In the genomic region with DNA sequence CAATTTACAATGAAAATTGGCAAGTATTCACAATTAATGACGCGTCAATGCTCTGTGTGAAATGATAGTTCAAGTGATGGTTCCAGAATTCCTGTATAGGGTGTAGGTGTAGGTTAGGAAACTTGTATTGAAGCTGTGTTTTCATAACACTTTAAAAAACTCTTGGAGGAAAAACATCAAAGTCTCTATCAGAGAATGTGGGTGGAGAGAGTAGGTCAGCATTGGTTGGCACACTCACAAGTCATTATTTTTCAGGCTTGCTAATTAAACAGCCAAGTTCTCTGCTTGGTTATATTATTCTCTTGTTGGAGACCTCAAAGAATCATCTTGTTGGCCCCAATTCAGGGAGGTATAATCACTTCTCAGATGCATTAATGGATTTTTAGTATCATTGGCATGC, we compare ENCODE assay signal across 25 cellular contexts.
"Had no signal": no experiment of that assay in that cellular context is flagged by ENCODE, and none has a peak within 500 bp of the region (broad histone marks: within the 10 kb centered on the region; RNA-seq: fewer than 3 reads in every experiment).

No MANE protein-coding gene starts in this region.

- H3K9ac ChIP-seq: parathyroid adenoma had no signal

- H3K4me1 ChIP-seq: left ventricle myocardium inferior, parathyroid adenoma, testis, transverse colon had no signal

- H3K27me3 ChIP-seq: hepatocyte, right atrium auricular region, testis, transverse colon had no signal

- H3K4me3 Mint-ChIP-seq: activated CD4-positive, alpha-beta T cell treated with anti-CD3 and anti-CD28 coated beads, Interleukin-2, amount 10 ng/mL, durations not matched to agents 7 days and 5 days; activated CD8-positive, alpha-beta T cell treated with anti-CD3 and anti-CD28 coated beads for 36 hours; activated naive CD4-positive, alpha-beta T cell treated with anti-CD3 and anti-CD28 coated beads, Interleukin-2, amount 50 U/mL, for 24 hours; activated naive CD8-positive, alpha-beta T cell treated with anti-CD3 and anti-CD28 coated beads, Interleukin-2, amount 50 U/mL, for 24 hours; activated T-cell treated with anti-CD3 and anti-CD28 coated beads, Interleukin-2, amount 50 U/mL, for 4 hours; stimulated activated naive B cell treated with anti-CD40 and anti-IgM and Interleukin-4, amounts not matched to agents 10 μg/mL and 1 μg/mL and 100 μg/mL, for 72 hours; WTC11 had no signal

- H3K27ac ChIP-seq: hepatocyte, left ventricle myocardium inferior, parathyroid adenoma, right atrium auricular region, transverse colon had no signal

- ATAC-seq: activated CD8-positive, alpha-beta T cell treated with anti-CD3 and anti-CD28 coated beads for 36 hours; activated naive CD8-positive, alpha-beta T cell treated with anti-CD3 and anti-CD28 coated beads, Interleukin-2, amount 50 U/mL, for 24 hours; activated T-cell treated with anti-CD3 and anti-CD28 coated beads, Interleukin-2, amount 50 U/mL, for 4 hours; stimulated activated naive B cell treated with anti-CD40 and anti-IgM and Interleukin-4, amounts not matched to agents 10 μg/mL and 1 μg/mL and 100 μg/mL, for 72 hours; WTC11 had no signal

- H3K36me3 ChIP-seq: left ventricle myocardium inferior, right atrium auricular region, transverse colon had no signal

- H3K27me3 Mint-ChIP-seq: activated naive CD4-positive, alpha-beta T cell treated with anti-CD3 and anti-CD28 coated beads, Interleukin-2, amount 50 U/mL, for 24 hours; activated naive CD8-positive, alpha-beta T cell treated with anti-CD3 and anti-CD28 coated beads, Interleukin-2, amount 50 U/mL, for 24 hours had no signal

- H3K36me3 Mint-ChIP-seq: activated naive CD4-positive, alpha-beta T cell treated with anti-CD3 and anti-CD28 coated beads, Interleukin-2, amount 50 U/mL, for 24 hours; stimulated activated naive B cell treated with anti-CD40 and anti-IgM and Interleukin-4, amounts not matched to agents 10 μg/mL and 1 μg/mL and 100 μg/mL, for 72 hours; WTC11 had no signal

- H3K9me3 ChIP-seq: left ventricle myocardium inferior, right atrium auricular region, testis, transverse colon had no signal

- DNase-seq: activated CD4-positive, alpha-beta T cell treated with anti-CD3 and anti-CD28 coated beads for 1 hour; activated CD4-positive, alpha-beta T cell treated with anti-CD3 and anti-CD28 coated beads, Interleukin-2, amount 10 ng/mL, durations not matched to agents 7 days and 5 days; activated CD8-positive, alpha-beta T cell treated with anti-CD3 and anti-CD28 coated beads for 36 hours; activated naive CD8-positive, alpha-beta T cell treated with anti-CD3 and anti-CD28 coated beads, Interleukin-2, amount 50 U/mL, for 24 hours; activated T-cell treated with anti-CD3 and anti-CD28 coated beads, Interleukin-2, amount 50 U/mL, for 4 hours; amygdala; dermis blood vessel endothelial cell; effector CD4-positive, alpha-beta T cell; glutamatergic neuron; islet precursor cell; left ventricle myocardium inferior; nucleus accumbens; stimulated activated CD4-positive, alpha-beta T cell treated with anti-CD3 and anti-CD28 coated beads, Interleukin-15, amount 100 ng/mL, for 24 hours; stimulated activated CD4-positive, alpha-beta T cell treated with anti-CD3 and anti-CD28 coated beads, Interleukin-2, amount 100 ng/mL, for 24 hours; stimulated activated naive B cell treated with anti-CD40 and anti-IgM and Interleukin-4, amounts not matched to agents 10 μg/mL and 1 μg/mL and 100 μg/mL, for 72 hours; T-helper 2 cell; testis; transverse colon had no signal

- H3K4me1 Mint-ChIP-seq: activated naive CD4-positive, alpha-beta T cell treated with anti-CD3 and anti-CD28 coated beads, Interleukin-2, amount 50 U/mL, for 24 hours; activated naive CD8-positive, alpha-beta T cell treated with anti-CD3 and anti-CD28 coated beads, Interleukin-2, amount 50 U/mL, for 24 hours; stimulated activated naive B cell treated with anti-CD40 and anti-IgM and Interleukin-4, amounts not matched to agents 10 μg/mL and 1 μg/mL and 100 μg/mL, for 72 hours had no signal

- H3K4me3 ChIP-seq: hepatocyte, left ventricle myocardium inferior, lung, right atrium auricular region, testis, transverse colon had no signal

- H3K9me3 Mint-ChIP-seq: activated CD4-positive, alpha-beta T cell treated with anti-CD3 and anti-CD28 coated beads, Interleukin-2, amount 10 ng/mL, durations not matched to agents 7 days and 5 days; activated CD8-positive, alpha-beta T cell treated with anti-CD3 and anti-CD28 coated beads for 36 hours; activated naive CD4-positive, alpha-beta T cell treated with anti-CD3 and anti-CD28 coated beads, Interleukin-2, amount 50 U/mL, for 24 hours; activated naive CD8-positive, alpha-beta T cell treated with anti-CD3 and anti-CD28 coated beads, Interleukin-2, amount 50 U/mL, for 24 hours; activated T-cell treated with anti-CD3 and anti-CD28 coated beads, Interleukin-2, amount 50 U/mL, for 4 hours; activated T-helper 2 cell treated with anti-CD3 and anti-CD28 coated beads, Interferon-gamma antibody, Interleukin-2, Interleukin-4, amounts not matched to agents 10 μg/mL and 5 μg/mL and 100 μg/mL, durations not matched to agents 14 hours and 24 hours and 36 hours; stimulated activated naive B cell treated with anti-CD40 and anti-IgM and Interleukin-4, amounts not matched to agents 10 μg/mL and 1 μg/mL and 100 μg/mL, for 72 hours had no signal

- H3K27ac Mint-ChIP-seq: activated CD4-positive, alpha-beta T cell treated with anti-CD3 and anti-CD28 coated beads, Interleukin-2, amount 10 ng/mL, durations not matched to agents 7 days and 5 days; activated CD8-positive, alpha-beta T cell treated with anti-CD3 and anti-CD28 coated beads for 36 hours; activated naive CD4-positive, alpha-beta T cell treated with anti-CD3 and anti-CD28 coated beads, Interleukin-2, amount 50 U/mL, for 24 hours; activated naive CD8-positive, alpha-beta T cell treated with anti-CD3 and anti-CD28 coated beads, Interleukin-2, amount 50 U/mL, for 24 hours; activated T-helper 2 cell treated with anti-CD3 and anti-CD28 coated beads, Interferon-gamma antibody, Interleukin-2, Interleukin-4, amounts not matched to agents 10 μg/mL and 5 μg/mL and 100 μg/mL, durations not matched to agents 14 hours and 24 hours and 36 hours; stimulated activated naive B cell treated with anti-CD40 and anti-IgM and Interleukin-4, amounts not matched to agents 10 μg/mL and 1 μg/mL and 100 μg/mL, for 72 hours had no signal
